8 cellular contexts compared by ENCODE assay signal in genomic region chr4:83582289-83582756, GRCh38. TPM values are rescaled to one million over a fixed set of nuclear protein-coding genes. Genes with fewer than 3 reads are reported as not detected.
DNase-seq lines count a peak whose midpoint lies in the region; ATAC-seq, FAIRE-seq and TF ChIP-seq lines count a peak whose summit lies in the region.

No MANE protein-coding gene starts in this region.

- H3K4me1 ChIP-seq in BE2C = no peaks in the 10 kb centered on the region
- no peaks in the 10 kb centered on the region for H3K4me1 ChIP-seq in astrocyte (ENCODE audit: insufficient read depth, low read length)
- H3K4me1 ChIP-seq in lung (ENCODE audit: control insufficient read depth in 2 of 2, insufficient read depth in 2 of 2, low read length in 2 of 2) = peaks cover 4 to 18% of the 10 kb centered on the region in 2 donors

- H3K36me3 ChIP-seq in BE2C (no peaks in the 10 kb centered on the region), astrocyte (ENCODE audit: insufficient read depth, low read length) (no peaks in the 10 kb centered on the region), lung (ENCODE audit: control insufficient read depth in 2 of 2, insufficient read depth in 2 of 2, low read length in 2 of 2) (peaks cover 0 to 5% of the 10 kb centered on the region in 2 donors)

- TF ChIP-seq CTCF in BE2C (IDR thresholded peaks at IDR 0.05; ENCODE audit: low read depth, low read length) (peak; percentile 36; the same call in 1 of the 2 replicates), astrocyte (IDR thresholded peaks at IDR 0.05; ENCODE audit: insufficient read depth, low read depth, low read length) (no peak), lung (IDR thresholded peaks at IDR 0.05; ENCODE audit: control extremely low read depth, extremely low read depth) (no peak), glutamatergic neuron (IDR thresholded peaks at IDR 0.05; ENCODE audit: partially characterized antibody, unreplicated experiment) (no peak)

- no peak overlapping the region for H3K4me2 ChIP-seq in astrocyte (ENCODE audit: low read length)

- H3K9me3 ChIP-seq in BE2C (no peaks in the 10 kb centered on the region), astrocyte (ENCODE audit: insufficient read depth, low read depth, low read length) (no peaks in the 10 kb centered on the region), lung (ENCODE audit: control insufficient read depth in 2 of 2, insufficient read depth in 1 of 2, low read length in 1 of 2) (no peaks in the 10 kb centered on the region)

- no peak for FAIRE-seq in astrocyte (lab: Jason Lieb, UNC)
- FAIRE-seq in HTR-8/SVneo (lab: Jason Lieb, UNC) = no peak

- H3K27ac Mint-ChIP-seq in IgD-negative memory B cell = peak overlapping the region; percentile 43 to 95 (median 73)
- no peak overlapping the region for H3K27ac Mint-ChIP-seq in astrocyte (ENCODE audit: unreplicated experiment)
- H3K27ac Mint-ChIP-seq in glutamatergic neuron (ENCODE audit: unreplicated experiment) = no peak overlapping the region

- H3K79me2 ChIP-seq in astrocyte (ENCODE audit: insufficient read depth, low read length) = no peaks in the 10 kb centered on the region

- H3K9me3 Mint-ChIP-seq in IgD-negative memory B cell = no peaks in the 10 kb centered on the region
- no peaks in the 10 kb centered on the region for H3K9me3 Mint-ChIP-seq in astrocyte (ENCODE audit: unreplicated experiment)
- no peaks in the 10 kb centered on the region for H3K9me3 Mint-ChIP-seq in glutamatergic neuron (ENCODE audit: unreplicated experiment)

- H3K27me3 ChIP-seq in BE2C (no peaks in the 10 kb centered on the region), astrocyte (ENCODE audit: insufficient read depth, low read length) (no peaks in the 10 kb centered on the region), lung (ENCODE audit: control insufficient read depth, insufficient read depth) (no peaks in the 10 kb centered on the region)

- H3K4me1 Mint-ChIP-seq in IgD-negative memory B cell (peaks cover 8 to 15% (median 14%) of the 10 kb centered on the region in 3 donors), astrocyte (ENCODE audit: low read depth, unreplicated experiment) (no peaks in the 10 kb centered on the region), glutamatergic neuron (ENCODE audit: low read depth, unreplicated experiment) (no peaks in the 10 kb centered on the region)

- H3K27ac ChIP-seq in astrocyte (ENCODE audit: low read depth, low read length) (no peak overlapping the region), lung (ENCODE audit: low read depth in 1 of 2, low read length in 1 of 2) (no peak overlapping the region)

- 36 to 62% methylated on average over 7 of the region's 7 CpGs for WGBS in lung, 2 donors

- H3K27me3 Mint-ChIP-seq in IgD-negative memory B cell (peaks cover 3% of the 10 kb centered on the region), astrocyte (ENCODE audit: low read depth, unreplicated experiment) (no peaks in the 10 kb centered on the region), glutamatergic neuron (ENCODE audit: unreplicated experiment) (no peaks in the 10 kb centered on the region)

- H3K36me3 Mint-ChIP-seq in IgD-negative memory B cell (no peaks in the 10 kb centered on the region), astrocyte (ENCODE audit: low read depth, unreplicated experiment) (no peaks in the 10 kb centered on the region), glutamatergic neuron (ENCODE audit: unreplicated experiment) (no peaks in the 10 kb centered on the region)

- no peak overlapping the region for H3K4me3 ChIP-seq in BE2C (ENCODE audit: low read depth, low read length)
- H3K4me3 ChIP-seq in astrocyte (ENCODE audit: insufficient read depth, low read depth, low read length) = no peak overlapping the region
- H3K4me3 ChIP-seq in lung = no peak overlapping the region

- H4K20me1 ChIP-seq in astrocyte (ENCODE audit: insufficient read depth, low read length) = no peaks in the 10 kb centered on the region

- ATAC-seq in GM19372 (IDR thresholded peaks at IDR 0.05; ENCODE audit: low read depth, unreplicated experiment) = peak; percentile 37
- no peak for ATAC-seq in lung (ENCODE audit: insufficient read depth, low FRiP score)
- ATAC-seq in HG03469 (IDR thresholded peaks at IDR 0.05; ENCODE audit: unreplicated experiment) = no peak

- peak overlapping the region; percentile 25 to 80 (median 76) for H3K4me3 Mint-ChIP-seq in IgD-negative memory B cell
- no peak overlapping the region for H3K4me3 Mint-ChIP-seq in astrocyte (ENCODE audit: unreplicated experiment)
- H3K4me3 Mint-ChIP-seq in glutamatergic neuron (ENCODE audit: unreplicated experiment) = no peak overlapping the region

- peak; percentile 35 for DNase-seq in BE2C
- peak; percentile 4 for DNase-seq in astrocyte (ENCODE audit: low read depth)
- DNase-seq in lung (ENCODE audit: low spot score) = peak; percentile 70
- DNase-seq in HTR-8/SVneo (ENCODE audit: insufficient read length, low spot score) = no peak
- no peak for DNase-seq in glutamatergic neuron

- H2AFZ ChIP-seq in astrocyte (ENCODE audit: low read depth, low read length) = no peak overlapping the region

- H3K9ac ChIP-seq in astrocyte (ENCODE audit: low read length) = no peak overlapping the region

RNA-seq across cellular contexts. Expression of gene GPAT3, which starts 46.4 kb away (rescaled TPM):
- polyA plus RNA-seq in BE2C (2012; ENCODE audit: insufficient read depth, insufficient read length, low read depth) = not detected
- polyA plus RNA-seq in IgD-negative memory B cell (not detected), lung (1 to 10 TPM; 2.5 to 6.6 TPM)
- total RNA-seq in astrocyte (0.39 and 0.50 TPM in 2 replicates), lung (10 to 100 TPM in 1 of 2 donors, 1 to 10 TPM in 1; 8.6 to 11.6 TPM), glutamatergic neuron (ENCODE audit: unreplicated experiment) (not detected)

Comparison
In these comparisons a context has a peak if more than half of its experiments do, and no peak if none do; other contexts are left out.
1. DNase-seq: peak in BE2C (single experiment), astrocyte (single experiment) and lung (single experiment); none in HTR-8/SVneo (single experiment) and glutamatergic neuron (single experiment).
2. H3K27ac Mint-ChIP-seq: peak in IgD-negative memory B cell (3 of 3); none in astrocyte (single experiment) and glutamatergic neuron (single experiment).
3. H3K4me3 Mint-ChIP-seq: peak in IgD-negative memory B cell (4 of 4); none in astrocyte (single experiment) and glutamatergic neuron (single experiment).